2 cellular contexts compared by ENCODE assay signal in the genomic region with DNA sequence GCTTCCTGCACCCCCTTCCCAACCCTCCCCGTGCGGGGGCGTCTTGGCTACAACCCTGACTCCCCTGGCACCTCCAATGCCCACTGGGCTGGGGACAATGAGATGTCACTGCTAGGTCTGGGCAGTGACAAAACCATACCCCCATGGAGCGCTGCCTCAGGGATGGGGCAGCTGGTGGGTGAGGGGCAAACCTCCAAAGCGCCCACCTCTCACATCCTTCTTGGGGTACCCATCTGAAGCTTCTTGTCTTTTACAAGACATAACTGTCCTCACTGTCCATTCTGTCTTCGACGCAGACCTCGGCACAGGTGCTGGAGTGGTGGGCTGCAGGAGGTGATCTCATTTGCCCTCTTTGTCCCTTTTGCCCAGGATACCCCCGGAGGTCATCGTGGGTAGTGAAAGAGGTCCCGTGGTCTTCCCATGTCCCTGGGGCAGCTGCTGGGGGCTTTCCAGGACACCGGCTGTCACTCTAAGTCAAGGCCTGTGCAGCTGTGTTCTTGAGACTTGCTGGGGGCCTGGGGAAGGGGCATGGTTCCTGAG.
TF ChIP-seq lines count a peak whose summit lies in the region.

No MANE protein-coding gene starts in this region.

TF ChIP-seq in SK-N-SH, 30 proteins besides CTCF, POLR2A, EP300 and RAD21:
- TF ChIP-seq SIN3A (IDR thresholded peaks at IDR 0.05; ENCODE audit: borderline replicate concordance, low read depth, low read length): no peak
- TF ChIP-seq, protein P1, sequence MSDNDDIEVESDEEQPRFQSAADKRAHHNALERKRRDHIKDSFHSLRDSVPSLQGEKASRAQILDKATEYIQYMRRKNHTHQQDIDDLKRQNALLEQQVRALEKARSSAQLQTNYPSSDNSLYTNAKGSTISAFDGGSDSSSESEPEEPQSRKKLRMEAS (IDR thresholded peaks at IDR 0.05; ENCODE audit: low read depth): no peak
- TF ChIP-seq GATA2 (CRISPR knock-in tag; IDR thresholded peaks at IDR 0.05): no peak
- TF ChIP-seq, protein P2, sequence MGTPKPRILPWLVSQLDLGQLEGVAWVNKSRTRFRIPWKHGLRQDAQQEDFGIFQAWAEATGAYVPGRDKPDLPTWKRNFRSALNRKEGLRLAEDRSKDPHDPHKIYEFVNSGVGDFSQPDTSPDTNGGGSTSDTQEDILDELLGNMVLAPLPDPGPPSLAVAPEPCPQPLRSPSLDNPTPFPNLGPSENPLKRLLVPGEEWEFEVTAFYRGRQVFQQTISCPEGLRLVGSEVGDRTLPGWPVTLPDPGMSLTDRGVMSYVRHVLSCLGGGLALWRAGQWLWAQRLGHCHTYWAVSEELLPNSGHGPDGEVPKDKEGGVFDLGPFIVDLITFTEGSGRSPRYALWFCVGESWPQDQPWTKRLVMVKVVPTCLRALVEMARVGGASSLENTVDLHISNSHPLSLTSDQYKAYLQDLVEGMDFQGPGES (IDR thresholded peaks at IDR 0.05; ENCODE audit: low read depth, low read length): no peak

TF ChIP-seq in SK-N-SH treated with all-trans-retinoic acid at 6 μM for 48 hours, 23 proteins besides CTCF, POLR2A, EP300 and RAD21:
- TF ChIP-seq GLIS3 (CRISPR knock-in tag; IDR thresholded peaks at IDR 0.05) (no peak), TOX (CRISPR knock-in tag; IDR thresholded peaks at IDR 0.05; ENCODE audit: borderline replicate concordance) (no peak), SNAI2 (CRISPR knock-in tag; IDR thresholded peaks at IDR 0.05) (no peak), ZFP30 (CRISPR knock-in tag; IDR thresholded peaks at IDR 0.05) (no peak), TCF4 (CRISPR knock-in tag; IDR thresholded peaks at IDR 0.05; ENCODE audit: borderline replicate concordance) (no peak), CSDC2 (CRISPR knock-in tag; IDR thresholded peaks at IDR 0.05) (no peak), ESRRG (CRISPR knock-in tag; IDR thresholded peaks at IDR 0.05) (no peak), ZFP3 (CRISPR knock-in tag; IDR thresholded peaks at IDR 0.05) (no peak)
TF ChIP-seq in SK-N-SH treated with all-trans-retinoic acid at 6 μM for 48 hours: peak in this region for 0.
